Comparison of ENCODE assay signal across 6 cellular contexts in genomic region chr19:54137913-54138776, GRCh38. TPM values are rescaled to one million over a fixed set of nuclear protein-coding genes. Genes with fewer than 3 reads are reported as not detected.
DNase-seq lines count a peak whose midpoint lies in the region; ATAC-seq and TF ChIP-seq lines count a peak whose summit lies in the region.

No MANE protein-coding gene starts in this region.

- TF ChIP-seq CTCF in HL-60 (IDR thresholded peaks at IDR 0.05; ENCODE audit: insufficient read depth, low read length) (no peak), right lobe of liver (IDR thresholded peaks at IDR 0.05) (no peak)

- no peaks in the 10 kb centered on the region for H3K27me3 ChIP-seq in HL-60 (ENCODE audit: insufficient read depth, poor library complexity, severe bottlenecking)
- no peaks in the 10 kb centered on the region for H3K27me3 ChIP-seq in right lobe of liver

- no peaks in the 10 kb centered on the region for H3K9me3 ChIP-seq in right lobe of liver

- peak overlapping the region; percentile 94 for H3K27ac ChIP-seq in HL-60 (replicated peaks)
- peak overlapping the region; percentile 83 to 88 (median 84) for H3K27ac ChIP-seq in right lobe of liver

- H3K4me1 ChIP-seq in right lobe of liver = peaks cover 0 to 22% (median 7%) of the 10 kb centered on the region in 4 donors

- DNase-seq in HL-60 (ENCODE audit: low read depth in 1 of 2, low spot score in 1 of 2) (no peak), activated gamma-delta T cell (lab: John Stamatoyannopoulos, UW) (peak; percentile 44), right lobe of liver (no peak), DMS79 (lab: John Stamatoyannopoulos, UW) (no peak)

- H3K36me3 ChIP-seq in right lobe of liver = peaks cover 0 to 8% (median 4%) of the 10 kb centered on the region in 4 donors

- intact Hi-C loops in right lobe of liver (cut with DNase I) = no loop called here

- 1% methylated on average over 36 of the region's 90 CpGs for WGBS in right lobe of liver (ENCODE audit: insufficient coverage, low coverage, low lambda C conversion rate, missing lambda C conversion rate)

- peak; percentile 2 for TF ChIP-seq POLR2A in right lobe of liver (IDR thresholded peaks at IDR 0.05)

- H3K4me3 ChIP-seq in HL-60 (replicated peaks; ENCODE audit: insufficient read depth, low read length) = peak overlapping the region; percentile 78
- peak overlapping the region; percentile 94 to 98 (median 97) for H3K4me3 ChIP-seq in right lobe of liver

- ATAC-seq in right lobe of liver (no peak), GM21723 (IDR thresholded peaks at IDR 0.05; ENCODE audit: unreplicated experiment) (no peak), GM19463 (IDR thresholded peaks at IDR 0.05; ENCODE audit: unreplicated experiment) (no peak)

RNA-seq across cellular contexts. Expression of gene CNOT3, which starts 0.6 kb away (rescaled TPM):
- 10 to 100 TPM in 5 of 6 experiments, 1 to 10 TPM in 1; 7.1 to 21.6 (median 15.5) TPM for total RNA-seq in right lobe of liver

RNA-seq across cellular contexts. Expression of gene LENG1, which starts 21.4 kb away (rescaled TPM):
- total RNA-seq in right lobe of liver = 1 to 10 TPM; 1.2 to 3.5 (median 3.2) TPM

RNA-seq across cellular contexts. Expression of gene PRPF31, which starts 22.6 kb away (rescaled TPM):
- 10 to 100 TPM; 22.1 to 34.9 (median 27.9) TPM for total RNA-seq in right lobe of liver

RNA-seq across cellular contexts. Expression of gene TFPT, which starts 22.7 kb away (rescaled TPM):
- total RNA-seq in right lobe of liver = 1 to 10 TPM; 3.5 to 8.2 (median 5.7) TPM

RNA-seq across cellular contexts. Expression of gene TMC4, which starts 34.8 kb away (rescaled TPM):
- total RNA-seq in right lobe of liver = 1 to 10 TPM in 3 of 6 experiments, under 1 TPM in 3; 0.18 to 2.4 (median 1.1) TPM
